ENCODE assay signal across 1 cellular context in genomic region chr3:195180490-195181106, GRCh38.
TF ChIP-seq lines count a peak whose summit lies in the region.

No MANE protein-coding gene starts in this region.

TF ChIP-seq in K562, 482 proteins besides CTCF, POLR2A, EP300 and RAD21 (continued from another document):
- TF ChIP-seq ZNF592 (IDR thresholded peaks at IDR 0.05) (peak; percentile 35; the same call in 1 of the 2 replicates), PML (IDR thresholded peaks at IDR 0.05; ENCODE audit: low read length) (no peak), RBM17 (IDR thresholded peaks at IDR 0.05; ENCODE audit: borderline replicate concordance, low read depth, low read length) (no peak), BHLHE40 (IDR thresholded peaks at IDR 0.05; ENCODE audit: low read length) (peak; percentile 42; the same call in 1 of the 2 replicates), NFYB (IDR thresholded peaks at IDR 0.05; ENCODE audit: extremely low read depth, insufficient read length) (no peak), CUX1 (CRISPR knock-in tag; IDR thresholded peaks at IDR 0.05) (no peak), RBFOX2 (IDR thresholded peaks at IDR 0.05; ENCODE audit: low read depth, low read length) (peak; percentile 29; the same call in 1 of the 2 replicates), STAT6 (CRISPR knock-in tag; IDR thresholded peaks at IDR 0.05) (no peak), FUS (optimal IDR thresholded peaks at IDR 0.05; ENCODE audit: low read depth, low read length) (no peak), ERF (CRISPR knock-in tag; IDR thresholded peaks at IDR 0.05) (no peak), ZNF253 (CRISPR knock-in tag; conservative IDR thresholded peaks at IDR 0.05) (no peak), KLF1 (tag; IDR thresholded peaks at IDR 0.05) (no peak), ZNF584 (CRISPR knock-in tag; IDR thresholded peaks at IDR 0.05; ENCODE audit: low read depth) (0 out of 2 replicates have a peak, but pooled peaks have one; percentile 44), SRF (CRISPR knock-in tag; IDR thresholded peaks at IDR 0.05) (no peak), NEUROD1 (IDR thresholded peaks at IDR 0.05; ENCODE audit: borderline replicate concordance, low read depth, low read length, partially characterized antibody) (no peak), SMAD4 (CRISPR knock-in tag; conservative IDR thresholded peaks at IDR 0.05) (peak; percentile 19), ZNF449 (CRISPR knock-in tag; IDR thresholded peaks at IDR 0.05) (no peak), ZFX (CRISPR knock-in tag; IDR thresholded peaks at IDR 0.05) (peak; percentile 67; the same call in 1 of the 2 replicates), TFAM (CRISPR knock-in tag; conservative IDR thresholded peaks at IDR 0.05) (no peak), E2F4 (CRISPR knock-in tag; IDR thresholded peaks at IDR 0.05; ENCODE audit: low read depth) (no peak), ZBTB40 (IDR thresholded peaks at IDR 0.05) (no peak), ZBTB40 (CRISPR knock-in tag; IDR thresholded peaks at IDR 0.05) (no peak), ZSCAN29 (IDR thresholded peaks at IDR 0.05) (no peak), ZNF311 (CRISPR knock-in tag; IDR thresholded peaks at IDR 0.05) (peak; percentile 18; the same call in 1 of the 2 replicates), ZNF695 (CRISPR knock-in tag; IDR thresholded peaks at IDR 0.05) (no peak), ZBED1 (IDR thresholded peaks at IDR 0.05) (no peak), NCOA6 (IDR thresholded peaks at IDR 0.05) (no peak), HMGXB4 (CRISPR knock-in tag; IDR thresholded peaks at IDR 0.05) (no peak), NRF1 (conservative IDR thresholded peaks at IDR 0.05 in 1 of 2, IDR thresholded peaks at IDR 0.05 in 1 of 2) (no peak)
